Comparison of ENCODE assay signal across 19 cellular contexts in genomic region chr12:58117201-58117600, GRCh38.
DNase-seq lines count a peak whose midpoint lies in the region; TF ChIP-seq lines count a peak whose summit lies in the region.
"Had no signal": no experiment of that assay in that cellular context is flagged by ENCODE, and none has a peak within 500 bp of the region (broad histone marks: within the 10 kb centered on the region; RNA-seq: fewer than 3 reads in every experiment).

No MANE protein-coding gene starts in this region.

- H3K56ac ChIP-seq in mesendoderm (ENCODE audit: low read length) = no peak overlapping the region

- H2AK5ac ChIP-seq in mesendoderm (ENCODE audit: low read length) = no peak overlapping the region

- intact Hi-C loops in activated CD4-positive, alpha-beta T cell treated with anti-CD3 and anti-CD28 coated beads, Interleukin-2, amount 10 ng/mL, durations not matched to agents 24 days and 14 days (cut with micrococcal nuclease) = no loop called here
- intact Hi-C loops in PC-9 (cut with micrococcal nuclease; ENCODE audit: unreplicated experiment) = no loop called here

- H4K8ac ChIP-seq in mesendoderm (ENCODE audit: low read depth, low read length) = no peak overlapping the region

- no peak overlapping the region for H4K5ac ChIP-seq in mesendoderm (ENCODE audit: low read length)

- H3K27me3 Mint-ChIP-seq in activated CD4-positive, alpha-beta T cell treated with anti-CD3 and anti-CD28 coated beads, Interleukin-2, amount 10 ng/mL, durations not matched to agents 24 days and 14 days = peaks cover 2% of the 10 kb centered on the region
- no peaks in the 10 kb centered on the region for H3K27me3 Mint-ChIP-seq in activated CD4-positive, alpha-beta T cell treated with anti-CD3 and anti-CD28 coated beads, Interleukin-2, amount 10 ng/mL, durations not matched to agents 7 days and 5 days

- no peaks in the 10 kb centered on the region for H3K9me3 ChIP-seq in PC-9 (ENCODE audit: insufficient read depth, low read depth)
- H3K9me3 ChIP-seq in smooth muscle cell (replicated peaks; ENCODE audit: low read depth) = no peaks in the 10 kb centered on the region

- H3K36me3 Mint-ChIP-seq in activated CD4-positive, alpha-beta T cell treated with anti-CD3 and anti-CD28 coated beads, Interleukin-2, amount 10 ng/mL, durations not matched to agents 24 days and 14 days (ENCODE audit: low read depth) = no peaks in the 10 kb centered on the region
- H3K36me3 Mint-ChIP-seq in activated CD4-positive, alpha-beta T cell treated with anti-CD3 and anti-CD28 coated beads, Interleukin-2, amount 10 ng/mL, durations not matched to agents 7 days and 5 days (ENCODE audit: low read depth) = no peaks in the 10 kb centered on the region
- H3K36me3 Mint-ChIP-seq: CD8-positive, alpha-beta T cell had no signal

- CTCF ChIA-PET in activated CD4-positive, alpha-beta T cell treated with anti-CD3 and anti-CD28 coated beads, Interleukin-2, amount 10 ng/mL, durations not matched to agents 7 days and 5 days (lab: Charles Lee) = no interaction called here
- CTCF ChIA-PET in PC-9 (lab: Charles Lee) = no interaction called here

- no peak overlapping the region for H3K23ac ChIP-seq in mesendoderm (ENCODE audit: low read length)

- H2BK120ac ChIP-seq in mesendoderm (ENCODE audit: low read depth, low read length) = no peak overlapping the region

- BruUV-seq in PC-9 (replicated peaks; lab: Mats Ljungman, UMichigan) = no TSS peak

- H2BK5ac ChIP-seq in mesendoderm (ENCODE audit: low read length) = no peak overlapping the region

- no peaks in the 10 kb centered on the region for H3F3A ChIP-seq in PC-9 (ENCODE audit: insufficient read depth, low read depth)
- no peaks in the 10 kb centered on the region for H3F3A ChIP-seq in smooth muscle cell (ENCODE audit: low read depth)

- H3K79me1 ChIP-seq in mesendoderm (ENCODE audit: low read length) = no peaks in the 10 kb centered on the region

- no peak overlapping the region for H3K4me3 ChIP-seq in mesendoderm (ENCODE audit: low read length)
- H3K4me3 ChIP-seq in PC-9 = no peak overlapping the region
- H3K4me3 ChIP-seq in smooth muscle cell = no peak overlapping the region
- H3K4me3 ChIP-seq: BLaER1 treated with 17β-estradiol and CSF1 and Interleukin-3, amounts not matched to agents 10 nM and 100 nM; GM12878; GM23248 had no signal

- POLR2A ChIA-PET in activated CD4-positive, alpha-beta T cell treated with anti-CD3 and anti-CD28 coated beads, Interleukin-2, amount 10 ng/mL, durations not matched to agents 7 days and 5 days (lab: Charles Lee) = no interaction called here
- POLR2A ChIA-PET in PC-9 (lab: Charles Lee; ENCODE audit: unreplicated experiment) = no interaction called here

- no peaks in the 10 kb centered on the region for H3K4me1 ChIP-seq in mesendoderm (ENCODE audit: control insufficient read depth, low read depth, low read length)
- H3K4me1 ChIP-seq in PC-9 (replicated peaks; ENCODE audit: insufficient read depth) = no peaks in the 10 kb centered on the region
- H3K4me1 ChIP-seq in smooth muscle cell (ENCODE audit: low read depth) = no peaks in the 10 kb centered on the region

- H3K9me3 Mint-ChIP-seq in activated CD4-positive, alpha-beta T cell treated with anti-CD3 and anti-CD28 coated beads, Interleukin-2, amount 10 ng/mL, durations not matched to agents 24 days and 14 days = no peaks in the 10 kb centered on the region
- H3K9me3 Mint-ChIP-seq in activated CD4-positive, alpha-beta T cell treated with anti-CD3 and anti-CD28 coated beads, Interleukin-2, amount 10 ng/mL, durations not matched to agents 7 days and 5 days = no peaks in the 10 kb centered on the region
- H3K9me3 Mint-ChIP-seq: CD8-positive, alpha-beta T cell had no signal

- WGBS in mesendoderm (ENCODE audit: extremely low coverage, insufficient coverage, low lambda C conversion rate) = no CpG with 5 or more reads among the region's 3 CpGs
- 80% methylated on average over 3 of the region's 3 CpGs for WGBS in smooth muscle cell (ENCODE audit: low lambda C conversion rate)

- H3K27me3 ChIP-seq in mesendoderm (ENCODE audit: insufficient read depth, low read length, poor library complexity) (no peaks in the 10 kb centered on the region), PC-9 (ENCODE audit: insufficient read depth, low read depth) (no peaks in the 10 kb centered on the region), smooth muscle cell (ENCODE audit: low read depth) (no peaks in the 10 kb centered on the region)
- H3K27me3 ChIP-seq: BLaER1 treated with 17β-estradiol and CSF1 and Interleukin-3, amounts not matched to agents 10 nM and 100 nM had no signal

- no peak for TF ChIP-seq CTCF in PC-9 (conservative IDR thresholded peaks at IDR 0.05)
- no peak for TF ChIP-seq CTCF in smooth muscle cell (IDR thresholded peaks at IDR 0.05; ENCODE audit: borderline replicate concordance, insufficient read depth, poor library complexity, severe bottlenecking)

- H3K27ac ChIP-seq in mesendoderm (ENCODE audit: low read depth, low read length) (no peak overlapping the region), PC-9 (no peak overlapping the region), smooth muscle cell (ENCODE audit: low read depth) (no peak overlapping the region)
- H3K27ac ChIP-seq: BLaER1 treated with 17β-estradiol and CSF1 and Interleukin-3, amounts not matched to agents 10 nM and 100 nM; GM23248; HL-60 had no signal

- H3K4me3 Mint-ChIP-seq in activated CD4-positive, alpha-beta T cell treated with anti-CD3 and anti-CD28 coated beads, Interleukin-2, amount 10 ng/mL, durations not matched to agents 24 days and 14 days = no peak overlapping the region
- H3K4me3 Mint-ChIP-seq in activated CD4-positive, alpha-beta T cell treated with anti-CD3 and anti-CD28 coated beads, Interleukin-2, amount 10 ng/mL, durations not matched to agents 7 days and 5 days = no peak overlapping the region
- H3K4me3 Mint-ChIP-seq: B cell; CD8-positive, alpha-beta T cell had no signal

- peaks cover 2% of the 10 kb centered on the region for H3K4me1 Mint-ChIP-seq in activated CD4-positive, alpha-beta T cell treated with anti-CD3 and anti-CD28 coated beads, Interleukin-2, amount 10 ng/mL, durations not matched to agents 24 days and 14 days
- H3K4me1 Mint-ChIP-seq in activated CD4-positive, alpha-beta T cell treated with anti-CD3 and anti-CD28 coated beads, Interleukin-2, amount 10 ng/mL, durations not matched to agents 7 days and 5 days = no peaks in the 10 kb centered on the region
- H3K4me1 Mint-ChIP-seq: B cell had no signal

- H2AFZ ChIP-seq in PC-9 (no peak overlapping the region), smooth muscle cell (ENCODE audit: low read depth) (no peak overlapping the region)
- H2AFZ ChIP-seq: GM23248 had no signal

- H3K27ac Mint-ChIP-seq in activated CD4-positive, alpha-beta T cell treated with anti-CD3 and anti-CD28 coated beads, Interleukin-2, amount 10 ng/mL, durations not matched to agents 24 days and 14 days = peak overlapping the region; percentile 1
- no peak overlapping the region for H3K27ac Mint-ChIP-seq in activated CD4-positive, alpha-beta T cell treated with anti-CD3 and anti-CD28 coated beads, Interleukin-2, amount 10 ng/mL, durations not matched to agents 7 days and 5 days
- H3K27ac Mint-ChIP-seq: B cell; CD8-positive, alpha-beta T cell had no signal

- H3K4ac ChIP-seq in mesendoderm (ENCODE audit: low read depth, low read length) = no peak overlapping the region

- H3K79me2 ChIP-seq in mesendoderm (ENCODE audit: control insufficient read depth, insufficient read depth, low read length) (no peaks in the 10 kb centered on the region), PC-9 (ENCODE audit: low read depth) (no peaks in the 10 kb centered on the region), smooth muscle cell (ENCODE audit: low read depth) (no peaks in the 10 kb centered on the region)

- no peak overlapping the region for H2BK15ac ChIP-seq in mesendoderm (replicated peaks; ENCODE audit: low read depth)

- no peak for DNase-seq in activated CD4-positive, alpha-beta T cell treated with anti-CD3 and anti-CD28 coated beads, Interleukin-2, amount 10 ng/mL, durations not matched to agents 24 days and 14 days
- DNase-seq in activated CD4-positive, alpha-beta T cell treated with anti-CD3 and anti-CD28 coated beads, Interleukin-2, amount 10 ng/mL, durations not matched to agents 7 days and 5 days = no peak
- DNase-seq in M059J (ENCODE audit: low read depth) (peak; percentile 48), mesendoderm (peak; percentile 11), PC-9 (no peak), smooth muscle cell (lab: John Stamatoyannopoulos, UW; ENCODE audit: unreplicated experiment) (no peak), NCI-H2107 treated with DMSO at 0.1 percent for 48 hours (lab: John Stamatoyannopoulos, UW; ENCODE audit: unreplicated experiment) (no peak)
- DNase-seq: Calu3; CD8-positive, alpha-beta T cell; DMS79 treated with DMSO at 0.1 percent for 48 hours; EL; GM23248; HCEC 1CT; IMR-90; KBM-7 had no signal

- H3K36me3 ChIP-seq in mesendoderm (ENCODE audit: control insufficient read depth, insufficient read depth, low read length) = no peaks in the 10 kb centered on the region
- no peaks in the 10 kb centered on the region for H3K36me3 ChIP-seq in PC-9 (ENCODE audit: low read depth)
- H3K36me3 ChIP-seq in smooth muscle cell (ENCODE audit: low read depth) = no peaks in the 10 kb centered on the region
- H3K36me3 ChIP-seq: BLaER1 treated with 17β-estradiol and CSF1 and Interleukin-3, amounts not matched to agents 10 nM and 100 nM had no signal

- H3K9ac ChIP-seq in mesendoderm (ENCODE audit: low read length) = no peak overlapping the region
- H3K9ac ChIP-seq in smooth muscle cell (ENCODE audit: low read depth) = no peak overlapping the region
- H3K9ac ChIP-seq: BLaER1 treated with 17β-estradiol and CSF1 and Interleukin-3, amounts not matched to agents 10 nM and 100 nM; GM23248 had no signal

- no peak overlapping the region for H3K18ac ChIP-seq in mesendoderm (ENCODE audit: low read length)

- H4K20me1 ChIP-seq in PC-9 (ENCODE audit: insufficient read depth) = no peaks in the 10 kb centered on the region
- H4K20me1 ChIP-seq in smooth muscle cell (ENCODE audit: low read depth) = no peaks in the 10 kb centered on the region
- H4K20me1 ChIP-seq: BLaER1 treated with 17β-estradiol and CSF1 and Interleukin-3, amounts not matched to agents 10 nM and 100 nM had no signal

- no peak overlapping the region for H3K4me2 ChIP-seq in mesendoderm (ENCODE audit: low read length)
- no peak overlapping the region for H3K4me2 ChIP-seq in PC-9
- H3K4me2 ChIP-seq in smooth muscle cell = no peak overlapping the region

- H3K9me2 ChIP-seq in PC-9 (ENCODE audit: insufficient read depth) = no peaks in the 10 kb centered on the region

Comparison
In these comparisons a context has a peak if more than half of its experiments do, and no peak if none do; other contexts are left out.
1. DNase-seq: peak in M059J (single experiment) and mesendoderm (single experiment); none in activated CD4-positive, alpha-beta T cell treated with anti-CD3 and anti-CD28 coated beads, Interleukin-2, amount 10 ng/mL, durations not matched to agents 24 days and 14 days (single experiment), activated CD4-positive, alpha-beta T cell treated with anti-CD3 and anti-CD28 coated beads, Interleukin-2, amount 10 ng/mL, durations not matched to agents 7 days and 5 days (single experiment), PC-9 (0 of 2), smooth muscle cell (single experiment) and NCI-H2107 treated with DMSO at 0.1 percent for 48 hours (single experiment).